15 cellular contexts compared by ENCODE assay signal in genomic region chr20:41367393-41367695, GRCh38. TPM values are rescaled to one million over a fixed set of nuclear protein-coding genes. Genes with fewer than 3 reads are reported as not detected.
DNase-seq lines count a peak whose midpoint lies in the region; ATAC-seq and TF ChIP-seq lines count a peak whose summit lies in the region.
"Had no signal": no experiment of that assay in that cellular context is flagged by ENCODE, and none has a peak within 500 bp of the region (broad histone marks: within the 10 kb centered on the region; RNA-seq: fewer than 3 reads in every experiment).

No MANE protein-coding gene starts in this region.

- peaks cover 6% of the 10 kb centered on the region for H3K4me1 Mint-ChIP-seq in activated naive CD4-positive, alpha-beta T cell treated with anti-CD3 and anti-CD28 coated beads for 36 hours (ENCODE audit: low read depth)
- H3K4me1 Mint-ChIP-seq in glutamatergic neuron (ENCODE audit: low read depth, unreplicated experiment) = no peaks in the 10 kb centered on the region
- H3K4me1 Mint-ChIP-seq in osteocyte (ENCODE audit: unreplicated experiment) = peaks cover 9% of the 10 kb centered on the region

- intact Hi-C loops in activated naive CD4-positive, alpha-beta T cell treated with anti-CD3 and anti-CD28 coated beads for 36 hours (cut with micrococcal nuclease) = no loop called here

- no peak overlapping the region for H3K27ac Mint-ChIP-seq in activated naive CD4-positive, alpha-beta T cell treated with anti-CD3 and anti-CD28 coated beads for 36 hours
- no peak overlapping the region for H3K27ac Mint-ChIP-seq in activated naive CD4-positive, alpha-beta T cell treated with anti-CD3 and anti-CD28 coated beads, Interleukin-2, amount 50 U/mL, for 72 hours
- H3K27ac Mint-ChIP-seq in glutamatergic neuron (ENCODE audit: unreplicated experiment) (no peak overlapping the region), osteocyte (ENCODE audit: unreplicated experiment) (no peak overlapping the region)

- CTCF ChIA-PET in activated naive CD4-positive, alpha-beta T cell treated with anti-CD3 and anti-CD28 coated beads for 36 hours (lab: Charles Lee) = no interaction called here
- CTCF ChIA-PET in HEK293T (lab: Yijun Ruan, JAX) = no interaction called here

- H3K27me3 ChIP-seq in NT2/D1 (ENCODE audit: insufficient read depth, insufficient read length) = peaks cover 52% of the 10 kb centered on the region
- H3K27me3 ChIP-seq: right atrium auricular region had no signal

- ATAC-seq in activated naive CD4-positive, alpha-beta T cell treated with anti-CD3 and anti-CD28 coated beads, Interleukin-2, amount 50 U/mL, for 72 hours = no peak

- H3K4me1 ChIP-seq in NT2/D1 (ENCODE audit: insufficient read depth, insufficient read length) = peaks cover 15% of the 10 kb centered on the region

- peaks cover 16% of the 10 kb centered on the region for H3K36me3 ChIP-seq in NT2/D1 (ENCODE audit: insufficient read depth, insufficient read length, low read length)
- H3K36me3 ChIP-seq: heart right ventricle, MG63, right atrium auricular region, tibial nerve had no signal

- peak overlapping the region; percentile 77 for H3K9ac ChIP-seq in NT2/D1 (ENCODE audit: insufficient read length, low read depth)

- POLR2A ChIA-PET in HEK293T (lab: Yijun Ruan, JAX) = no interaction called here

- H3K27me3 Mint-ChIP-seq in activated naive CD4-positive, alpha-beta T cell treated with anti-CD3 and anti-CD28 coated beads for 36 hours (ENCODE audit: low read depth) = peaks cover 29% of the 10 kb centered on the region
- H3K27me3 Mint-ChIP-seq in glutamatergic neuron (ENCODE audit: unreplicated experiment) = peaks cover 22% of the 10 kb centered on the region
- H3K27me3 Mint-ChIP-seq in osteocyte (ENCODE audit: unreplicated experiment) = peaks cover 22% of the 10 kb centered on the region

- no peak for DNase-seq in activated naive CD4-positive, alpha-beta T cell treated with anti-CD3 and anti-CD28 coated beads for 36 hours
- DNase-seq in activated naive CD4-positive, alpha-beta T cell treated with anti-CD3 and anti-CD28 coated beads, Interleukin-2, amount 50 U/mL, for 72 hours (ENCODE audit: low spot score in 2 of 2) = no peak
- DNase-seq in NT2/D1 (ENCODE audit: low read depth, low spot score) = no peak
- DNase-seq in glutamatergic neuron = no peak
- DNase-seq in osteocyte (ENCODE audit: extremely low spot score, unreplicated experiment) = no peak
- no peak for DNase-seq in activated gamma-delta T cell (lab: John Stamatoyannopoulos, UW)
- no peak for DNase-seq in midbrain (lab: John Stamatoyannopoulos, UW)
- no peak for DNase-seq in HEK293T (ENCODE audit: extremely low spot score)
- DNase-seq: dorsolateral prefrontal cortex, heart right ventricle, MG63, NCI-H2107 had no signal

- H3K4me3 Mint-ChIP-seq in activated naive CD4-positive, alpha-beta T cell treated with anti-CD3 and anti-CD28 coated beads for 36 hours = peak overlapping the region; percentile 49
- H3K4me3 Mint-ChIP-seq in glutamatergic neuron (ENCODE audit: unreplicated experiment) = peak overlapping the region; percentile 73
- H3K4me3 Mint-ChIP-seq in osteocyte (ENCODE audit: unreplicated experiment) = peak overlapping the region; percentile 70

- H3K9me3 ChIP-seq in NT2/D1 (ENCODE audit: insufficient read depth, low read length) = peaks cover 22% of the 10 kb centered on the region; the same call in 1 of the 2 replicates
- H3K9me3 ChIP-seq: MG63 had no signal

- H3K4me3 ChIP-seq in NT2/D1 (ENCODE audit: insufficient read length, low read depth) = no peak overlapping the region
- H3K4me3 ChIP-seq: MG63 had no signal

- peaks cover 5% of the 10 kb centered on the region for H3K9me3 Mint-ChIP-seq in activated naive CD4-positive, alpha-beta T cell treated with anti-CD3 and anti-CD28 coated beads for 36 hours
- peaks cover 5 to 7% of the 10 kb centered on the region in 2 donors for H3K9me3 Mint-ChIP-seq in activated naive CD4-positive, alpha-beta T cell treated with anti-CD3 and anti-CD28 coated beads, Interleukin-2, amount 50 U/mL, for 72 hours
- H3K9me3 Mint-ChIP-seq in glutamatergic neuron (ENCODE audit: unreplicated experiment) (peaks cover 15% of the 10 kb centered on the region), osteocyte (ENCODE audit: unreplicated experiment) (peaks cover 6% of the 10 kb centered on the region)

- TF ChIP-seq CTCF in glutamatergic neuron (IDR thresholded peaks at IDR 0.05; ENCODE audit: partially characterized antibody, unreplicated experiment) (no peak), osteocyte (IDR thresholded peaks at IDR 0.05) (no peak)

- H3K36me3 Mint-ChIP-seq in activated naive CD4-positive, alpha-beta T cell treated with anti-CD3 and anti-CD28 coated beads for 36 hours (ENCODE audit: low read depth) = no peaks in the 10 kb centered on the region
- peaks cover 12 to 13% of the 10 kb centered on the region in 2 donors for H3K36me3 Mint-ChIP-seq in activated naive CD4-positive, alpha-beta T cell treated with anti-CD3 and anti-CD28 coated beads, Interleukin-2, amount 50 U/mL, for 72 hours
- H3K36me3 Mint-ChIP-seq in glutamatergic neuron (ENCODE audit: unreplicated experiment) (peaks cover 7% of the 10 kb centered on the region), osteocyte (ENCODE audit: unreplicated experiment) (peaks cover 2% of the 10 kb centered on the region)

TF ChIP-seq in HEK293T, 16 proteins besides CTCF, POLR2A, EP300 and RAD21:
- no peak for TF ChIP-seq FOXK2 (IDR thresholded peaks at IDR 0.05)
- no peak for TF ChIP-seq SUZ12 (IDR thresholded peaks at IDR 0.05)
- TF ChIP-seq SP1 (IDR thresholded peaks at IDR 0.05) = no peak
- no peak for TF ChIP-seq TARDBP (IDR thresholded peaks at IDR 0.05)
- TF ChIP-seq L3MBTL2 (conservative IDR thresholded peaks at IDR 0.05) = no peak
- TF ChIP-seq NFRKB (IDR thresholded peaks at IDR 0.05) = no peak
- no peak for TF ChIP-seq FOXM1 (IDR thresholded peaks at IDR 0.05; ENCODE audit: borderline replicate concordance)
- no peak for TF ChIP-seq BHLHE40 (IDR thresholded peaks at IDR 0.05; ENCODE audit: borderline replicate concordance)

RNA-seq across cellular contexts. Expression of gene EMILIN3, which starts 0.7 kb away (rescaled TPM):
- not detected for total RNA-seq in activated naive CD4-positive, alpha-beta T cell treated with anti-CD3 and anti-CD28 coated beads for 36 hours
- total RNA-seq in activated naive CD4-positive, alpha-beta T cell treated with anti-CD3 and anti-CD28 coated beads, Interleukin-2, amount 50 U/mL, for 72 hours = under 1 TPM in 1 of 2 donors, not detected in 1; 0.27 TPM
- total RNA-seq in glutamatergic neuron (ENCODE audit: unreplicated experiment) = not detected
- 1.5 and 2.1 TPM in 2 replicates for total RNA-seq in osteocyte
- total RNA-seq: HT1080 had no signal

RNA-seq across cellular contexts. Expression of gene LPIN3, which starts 26.7 kb away (rescaled TPM):
- 1 to 10 TPM in 1 of 2 experiments, under 1 TPM in 1; 0.84 to 1.0 TPM for total RNA-seq in activated naive CD4-positive, alpha-beta T cell treated with anti-CD3 and anti-CD28 coated beads for 36 hours
- 1 to 10 TPM; 4.4 to 5.1 TPM for total RNA-seq in activated naive CD4-positive, alpha-beta T cell treated with anti-CD3 and anti-CD28 coated beads, Interleukin-2, amount 50 U/mL, for 72 hours
- total RNA-seq in glutamatergic neuron (ENCODE audit: unreplicated experiment) (5.9 TPM), osteocyte (2.9 and 3.2 TPM in 2 replicates)

RNA-seq across cellular contexts. Expression of gene ZHX3, which starts 49.8 kb away (rescaled TPM):
- 1 to 10 TPM; 9.4 to 9.9 TPM for total RNA-seq in activated naive CD4-positive, alpha-beta T cell treated with anti-CD3 and anti-CD28 coated beads for 36 hours
- total RNA-seq in activated naive CD4-positive, alpha-beta T cell treated with anti-CD3 and anti-CD28 coated beads, Interleukin-2, amount 50 U/mL, for 72 hours = 10 to 100 TPM in 1 of 2 donors, 1 to 10 TPM in 1; 8.2 to 10.1 TPM
- total RNA-seq in glutamatergic neuron (ENCODE audit: unreplicated experiment) (40.5 TPM), osteocyte (43.1 and 44.5 TPM in 2 replicates)
